ENCODE assay signal across 22 cellular contexts in the genomic region with DNA sequence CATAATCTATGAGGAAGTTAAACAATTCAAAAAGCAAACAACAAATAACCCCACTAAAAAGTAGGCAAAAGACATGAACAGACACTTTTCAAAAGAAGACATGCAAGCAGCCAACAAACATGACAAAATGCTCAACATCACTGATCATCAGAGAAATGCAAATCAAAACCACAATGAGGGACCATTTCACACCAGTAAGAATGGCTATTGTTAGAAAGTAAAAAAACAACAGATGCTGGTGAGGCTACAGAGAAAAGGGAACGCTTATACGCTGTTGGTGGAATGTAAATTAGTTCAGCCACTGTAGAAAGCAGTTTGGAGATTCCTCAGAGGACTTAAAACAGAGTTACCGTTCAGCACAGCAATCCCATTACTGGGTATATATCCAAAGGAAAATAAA. TPM values are rescaled to one million over a fixed set of nuclear protein-coding genes. Genes with fewer than 3 reads are reported as not detected.
DNase-seq lines count a peak whose midpoint lies in the region; ATAC-seq, FAIRE-seq and TF ChIP-seq lines count a peak whose summit lies in the region.
"Had no signal": no experiment of that assay in that cellular context is flagged by ENCODE, and none has a peak within 500 bp of the region (broad histone marks: within the 10 kb centered on the region; RNA-seq: fewer than 3 reads in every experiment).

No MANE protein-coding gene starts in this region.

- intact Hi-C loops in stomach (cut with DNase I; ENCODE audit: low total_unique reads) = no loop called here
- intact Hi-C loops in cardiac septum (cut with DNase I) = no loop called here

- ATAC-seq in HG02840 (IDR thresholded peaks at IDR 0.05; ENCODE audit: low FRiP score, unreplicated experiment) (peak; percentile 72), HG02610 (IDR thresholded peaks at IDR 0.05; ENCODE audit: unreplicated experiment) (no peak)
- peak; percentile 69 to 76 for ATAC-seq in stimulated activated naive B cell treated with anti-CD40 and anti-IgM and Interleukin-4, amounts not matched to agents 10 μg/mL and 1 μg/mL and 100 μg/mL, for 72 hours (replicated peaks)
- ATAC-seq: activated CD4-positive, alpha-beta T cell treated with anti-CD3 and anti-CD28 coated beads for 36 hours; stimulated activated naive CD8-positive, alpha-beta T cell treated with anti-CD3 and anti-CD28 coated beads, Interleukin-15, amount 100 ng/mL, for 72 hours had no signal

- H3K4me1 Mint-ChIP-seq in stimulated activated naive B cell treated with anti-CD40 and anti-IgM and Interleukin-4, amounts not matched to agents 10 μg/mL and 1 μg/mL and 100 μg/mL, for 72 hours = peaks cover 39 to 50% of the 10 kb centered on the region in 2 donors
- H3K4me1 Mint-ChIP-seq: activated CD4-positive, alpha-beta T cell treated with anti-CD3 and anti-CD28 coated beads for 36 hours; central memory CD8-positive, alpha-beta T cell; stimulated activated naive CD8-positive, alpha-beta T cell treated with anti-CD3 and anti-CD28 coated beads, Interleukin-15, amount 100 ng/mL, for 72 hours had no signal

- POLR2A ChIA-PET in RWPE1 (lab: Yijun Ruan, JAX; ENCODE audit: low non-redundant PET) = no interaction called here

- no peak for TF ChIP-seq EP300 in stomach (IDR thresholded peaks at IDR 0.05)

- 59 to 82% (median 78%) methylated on average over 3 of the region's 3 CpGs for WGBS in stomach, 5 donors

- TF ChIP-seq POLR2A in stomach (IDR thresholded peaks at IDR 0.05) = no peak

- no peaks in the 10 kb centered on the region for H3K4me1 ChIP-seq in stomach
- H3K4me1 ChIP-seq: Caco-2 had no signal

- H3K9me3 Mint-ChIP-seq in stimulated activated naive B cell treated with anti-CD40 and anti-IgM and Interleukin-4, amounts not matched to agents 10 μg/mL and 1 μg/mL and 100 μg/mL, for 72 hours = peaks cover 6 to 8% of the 10 kb centered on the region in 2 donors

- no peaks in the 10 kb centered on the region for H3K27me3 Mint-ChIP-seq in stimulated activated naive B cell treated with anti-CD40 and anti-IgM and Interleukin-4, amounts not matched to agents 10 μg/mL and 1 μg/mL and 100 μg/mL, for 72 hours
- H3K27me3 Mint-ChIP-seq: activated CD4-positive, alpha-beta T cell treated with anti-CD3 and anti-CD28 coated beads for 36 hours had no signal

- peaks cover 0 to 28% (median 0%) of the 10 kb centered on the region in 3 donors for H3K27me3 ChIP-seq in stomach

- no peaks in the 10 kb centered on the region for H3K36me3 ChIP-seq in stomach

- H3K27ac Mint-ChIP-seq in stimulated activated naive B cell treated with anti-CD40 and anti-IgM and Interleukin-4, amounts not matched to agents 10 μg/mL and 1 μg/mL and 100 μg/mL, for 72 hours = peak overlapping the region; percentile 65
- H3K27ac Mint-ChIP-seq: activated CD4-positive, alpha-beta T cell treated with anti-CD3 and anti-CD28 coated beads for 36 hours; stimulated activated naive CD8-positive, alpha-beta T cell treated with anti-CD3 and anti-CD28 coated beads, Interleukin-15, amount 100 ng/mL, for 72 hours had no signal

- no peak overlapping the region for H3K4me3 ChIP-seq in stomach

- FAIRE-seq in GM18507 (lab: Jason Lieb, UNC) = peak; percentile 98
- FAIRE-seq: keratinocyte had no signal

- TF ChIP-seq CTCF in stomach (IDR thresholded peaks at IDR 0.05) = no peak
- TF ChIP-seq CTCF in RWPE1 (conservative IDR thresholded peaks at IDR 0.05; ENCODE audit: low read depth) = no peak

- H3K27ac ChIP-seq in caudate nucleus (ENCODE audit: low read depth, low read length) (peak overlapping the region; percentile 97), stomach (no peak overlapping the region), RWPE1 (no peak overlapping the region)

- DNase-seq in GM18507 (ENCODE audit: extremely low spot score, insufficient read length, low read depth) = no peak
- DNase-seq in caudate nucleus (lab: John Stamatoyannopoulos, UW) = peak in 1 of 61 donors; percentile 69
- no peak for DNase-seq in stimulated activated naive B cell treated with anti-CD40 and anti-IgM and Interleukin-4, amounts not matched to agents 10 μg/mL and 1 μg/mL and 100 μg/mL, for 72 hours
- no peak for DNase-seq in stomach
- DNase-seq in RWPE1 (ENCODE audit: low spot score) = no peak
- DNase-seq in cardiac septum (ENCODE audit: low spot score) = no peak
- DNase-seq: activated CD4-positive, alpha-beta T cell treated with anti-CD3 and anti-CD28 coated beads for 36 hours; activated effector memory CD4-positive, alpha-beta T cell treated with anti-CD3 and anti-CD28 coated beads, Interleukin-2, amount 50 U/mL, for 16 hours; amniotic stem cell; Caco-2; mesenchymal stem cell; MV-4-11; NCI-H2107; NCI-H526; retina; stimulated activated naive CD8-positive, alpha-beta T cell treated with anti-CD3 and anti-CD28 coated beads, Interleukin-15, amount 100 ng/mL, for 72 hours; T1000 had no signal

- CTCF ChIA-PET in RWPE1 (lab: Yijun Ruan, JAX) = no interaction called here

- H3K36me3 Mint-ChIP-seq in stimulated activated naive B cell treated with anti-CD40 and anti-IgM and Interleukin-4, amounts not matched to agents 10 μg/mL and 1 μg/mL and 100 μg/mL, for 72 hours = peaks cover 46 to 81% of the 10 kb centered on the region in 2 donors

- H3K4me3 Mint-ChIP-seq in stimulated activated naive B cell treated with anti-CD40 and anti-IgM and Interleukin-4, amounts not matched to agents 10 μg/mL and 1 μg/mL and 100 μg/mL, for 72 hours = peak overlapping the region in 1 of 2 donors; percentile 43
- H3K4me3 Mint-ChIP-seq: activated CD4-positive, alpha-beta T cell treated with anti-CD3 and anti-CD28 coated beads for 36 hours; central memory CD8-positive, alpha-beta T cell; stimulated activated naive CD8-positive, alpha-beta T cell treated with anti-CD3 and anti-CD28 coated beads, Interleukin-15, amount 100 ng/mL, for 72 hours had no signal

- peaks cover 4 to 21% (median 17%) of the 10 kb centered on the region in 4 donors for H3K9me3 ChIP-seq in stomach

RNA-seq across cellular contexts. Expression of gene TNFRSF13B, which starts 24.4 kb away (rescaled TPM):
- total RNA-seq in stomach = under 1 TPM in 1 of 5 donors, not detected in 4; 0.37 TPM
- 1 to 10 TPM in 2 of 3 donors, under 1 TPM in 1; 0.25 to 1.8 (median 1.8) TPM for polyA plus RNA-seq in stomach
- not detected for total RNA-seq in cardiac septum
- total RNA-seq: activated CD4-positive, alpha-beta T cell treated with anti-CD3 and anti-CD28 coated beads for 36 hours; Caco-2; SK-MEL-5 had no signal
- polyA plus RNA-seq: keratinocyte had no signal
